In the genomic region with DNA sequence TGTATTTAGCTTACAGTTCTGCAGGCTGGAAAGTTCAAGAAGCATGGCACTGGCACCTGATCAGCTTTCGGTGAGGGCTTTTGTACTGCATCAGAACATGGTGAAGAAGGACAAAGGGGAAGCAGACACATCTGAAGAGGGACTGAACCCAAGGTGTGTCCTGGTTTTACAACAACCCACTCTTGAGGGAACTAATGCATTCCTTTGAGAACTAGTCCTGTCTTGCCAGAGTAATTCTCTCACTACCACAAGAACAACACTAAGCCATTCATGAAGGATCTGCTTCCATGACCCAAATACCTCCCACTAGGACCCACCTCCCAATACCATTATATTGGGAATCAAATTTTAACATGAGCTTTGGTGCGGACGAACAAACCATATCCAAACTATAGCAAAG, we compare ENCODE assay signal across 7 cellular contexts.
"Had no signal": no experiment of that assay in that cellular context is flagged by ENCODE, and none has a peak within 500 bp of the region (broad histone marks: within the 10 kb centered on the region; RNA-seq: fewer than 3 reads in every experiment).

No MANE protein-coding gene starts in this region.

- H3K4me3 ChIP-seq: GM23338 had no signal

- H3K4me1 Mint-ChIP-seq: GM23338, H9 had no signal

- H2AFZ ChIP-seq: GM23338 had no signal

- DNase-seq: H9, HCEC 1CT, IMR-90 had no signal

- H3K9me3 Mint-ChIP-seq: GM23338, H9 had no signal

- H3K4me2 ChIP-seq: GM23338 had no signal

- H3K4me3 Mint-ChIP-seq: GM23338, H9 had no signal

- H3K27ac Mint-ChIP-seq: GM23338 had no signal

- FAIRE-seq: H1, H54, HTR-8/SVneo had no signal
